Comparison of ENCODE assay signal across 8 cellular contexts in the genomic region with DNA sequence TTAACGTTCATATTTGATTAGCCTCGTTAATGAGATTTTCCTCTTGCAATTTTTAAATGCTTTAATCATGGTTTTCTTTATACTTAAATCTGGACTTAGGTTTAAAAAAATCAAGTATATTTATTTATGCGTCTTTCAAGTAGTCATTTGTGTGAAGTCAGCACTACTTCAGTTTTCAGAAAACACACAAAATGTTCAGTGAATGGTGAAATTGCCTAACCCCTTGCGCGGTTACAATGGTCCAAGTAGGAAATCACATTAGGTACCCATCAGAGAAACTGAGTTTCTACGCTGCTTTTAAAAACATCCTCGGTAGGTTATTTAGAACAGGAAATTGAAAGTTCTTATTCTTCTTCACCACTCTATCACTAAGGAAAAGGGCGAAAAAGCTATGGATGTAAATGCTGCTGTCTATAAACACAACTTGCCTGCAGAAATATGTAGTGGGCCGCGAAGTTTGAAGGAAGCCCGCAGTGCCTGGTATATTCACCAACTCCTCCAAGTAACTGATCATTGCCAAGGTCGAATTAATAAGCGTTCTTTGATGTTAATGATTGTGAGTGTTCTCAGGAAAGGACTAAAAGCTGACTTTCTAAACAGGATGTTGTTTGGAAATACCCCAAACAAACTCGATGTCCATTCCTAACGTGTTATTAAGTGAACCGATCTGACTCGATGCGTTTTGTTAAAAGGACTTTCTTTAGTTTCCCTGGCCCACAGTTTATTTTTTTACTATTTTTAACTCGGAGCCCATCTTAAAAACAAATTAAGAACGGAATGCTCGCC. TPM values are rescaled to one million over a fixed set of nuclear protein-coding genes. Genes with fewer than 3 reads are reported as not detected.
A peak's percentile ranks its signal among the peaks of the same experiment; 100 is the strongest.
DNase-seq lines count a peak whose midpoint lies in the region; ATAC-seq, FAIRE-seq and TF ChIP-seq lines count a peak whose summit lies in the region.

No MANE protein-coding gene starts in this region.

- H3K27ac ChIP-seq in angular gyrus (ENCODE audit: low read depth, low read length) (peak overlapping the region; percentile 94), kidney (ENCODE audit: low read depth in 2 of 2, low read length in 2 of 2) (peak overlapping the region; percentile 98 to 99), substantia nigra (ENCODE audit: low read depth, low read length, poor library complexity, severe bottlenecking) (peak overlapping the region; percentile 96)

- H3K4me1 ChIP-seq in kidney (ENCODE audit: control insufficient read depth in 1 of 2, insufficient read depth in 1 of 2, low read depth in 1 of 2, low read length in 2 of 2): peaks cover 7 to 12% of the 10 kb centered on the region in 2 donors

- peak overlapping the region; percentile 76 for H3K4me3 ChIP-seq in LNCaP clone FGC (ENCODE audit: low read depth, low read length)
- H3K4me3 ChIP-seq in kidney (ENCODE audit: low read length in 2 of 2): peak overlapping the region; percentile 69 to 73

- no peak for FAIRE-seq in kidney (lab: Jason Lieb, UNC)

- no peaks in the 10 kb centered on the region for H3K36me3 ChIP-seq in kidney (ENCODE audit: control insufficient read depth in 1 of 2, insufficient read depth in 2 of 2, low read length in 2 of 2)

- ATAC-seq in GM21526 (IDR thresholded peaks at IDR 0.05; ENCODE audit: low FRiP score, unreplicated experiment): no peak

- DNase-seq in DMS53 (lab: John Stamatoyannopoulos, UW) (peak; percentile 60), LNCaP clone FGC (ENCODE audit: low read depth) (no peak), kidney (no peak), substantia nigra (lab: John Stamatoyannopoulos, UW) (no peak), SHP77 treated with DMSO at 0.1 percent for 48 hours (lab: John Stamatoyannopoulos, UW) (no peak)
- no peak for DNase-seq in activated effector memory CD4-positive, alpha-beta T cell treated with anti-CD3 and anti-CD28 coated beads, Interleukin-2, amount 50 U/mL, for 16 hours

- peak overlapping the region; percentile 77 to 97 for H3K9ac ChIP-seq in kidney (ENCODE audit: low read length in 2 of 2)

- H3K9me3 ChIP-seq in kidney (ENCODE audit: control insufficient read depth in 1 of 2, low read length in 2 of 2): no peaks in the 10 kb centered on the region

- intact Hi-C loops in kidney (cut with DNase I): no loop called here

- no peak for TF ChIP-seq CTCF in LNCaP clone FGC (IDR thresholded peaks at IDR 0.05; ENCODE audit: control insufficient read depth, extremely low read depth, insufficient read depth)
- TF ChIP-seq CTCF in kidney (IDR thresholded peaks at IDR 0.05; ENCODE audit: borderline replicate concordance, extremely low read depth, insufficient read depth): no peak

RNA-seq across cellular contexts. Expression of gene SYPL1, which starts 1.0 kb away (rescaled TPM):
- 111 TPM for total RNA-seq in kidney
- 90.8 TPM for polyA plus RNA-seq in kidney (ENCODE audit: insufficient read depth, low read depth, low replicate concordance)
